ENCODE assay signal across 2 cellular contexts in the genomic region with DNA sequence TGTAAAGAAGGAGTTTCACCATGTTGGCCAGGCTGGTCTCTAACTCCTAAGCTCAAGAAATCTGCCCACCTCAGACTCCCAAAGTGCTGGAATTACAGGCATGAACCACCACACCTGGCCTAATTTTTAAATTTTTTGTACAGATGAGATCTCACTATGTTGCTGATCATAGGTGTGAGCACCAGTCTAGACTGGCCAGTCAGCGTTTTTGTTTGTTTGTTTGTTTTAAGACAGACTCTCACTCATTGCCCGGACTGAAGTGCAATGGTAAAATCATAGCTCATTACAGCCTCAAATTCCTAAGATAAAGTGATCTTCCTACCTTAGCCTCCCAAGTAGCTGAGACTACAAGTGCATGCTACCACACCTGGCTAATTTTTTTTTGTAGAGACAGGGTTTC.
TF ChIP-seq lines count a peak whose summit lies in the region.

No MANE protein-coding gene starts in this region.

TF ChIP-seq in HepG2, 621 proteins besides CTCF, POLR2A, EP300 and RAD21:
- TF ChIP-seq MAFK (conservative IDR thresholded peaks at IDR 0.05 in 1 of 2, IDR thresholded peaks at IDR 0.05 in 1 of 2; ENCODE audit: low read length in 2 of 2) = peak; percentile 34 to 40; a peak in 3 of 4 replicates
- 0 out of 2 replicates have a peak, but pooled peaks have one; percentile 44 for TF ChIP-seq MAFF (IDR thresholded peaks at IDR 0.05; ENCODE audit: low read depth, low read length)
- TF ChIP-seq, protein P1, sequence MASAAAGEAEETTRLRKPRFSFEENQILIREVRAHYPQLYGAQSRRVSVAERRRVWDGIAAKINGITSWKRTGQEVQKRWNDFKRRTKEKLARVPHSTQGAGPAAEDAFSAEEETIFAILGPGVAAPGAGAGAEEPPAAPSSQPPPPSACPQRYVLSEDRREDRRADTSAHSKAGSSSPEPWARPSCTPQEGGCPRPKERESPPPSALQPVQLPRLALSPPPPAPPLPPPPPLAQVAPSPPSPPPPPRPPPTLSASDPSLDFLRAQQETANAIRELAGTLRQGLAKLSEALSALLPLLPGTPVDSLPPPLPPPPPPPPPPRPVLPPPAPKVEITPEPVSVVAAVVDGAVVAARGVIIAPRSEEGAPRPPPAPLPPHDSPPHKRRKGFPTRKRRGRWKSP (CRISPR knock-in tag; IDR thresholded peaks at IDR 0.05) = no peak

TF ChIP-seq in K562, 482 proteins besides CTCF, POLR2A, EP300 and RAD21:
- peak; percentile 59 for TF ChIP-seq ZNF316 (IDR thresholded peaks at IDR 0.05)
- no peak for TF ChIP-seq KHSRP (IDR thresholded peaks at IDR 0.05)
- TF ChIP-seq C11orf30 (IDR thresholded peaks at IDR 0.05; ENCODE audit: low read depth) = 0 out of 2 replicates have a peak, but pooled peaks have one; percentile 28
